10 cellular contexts compared by ENCODE assay signal in genomic region chr2:88919087-88919738, GRCh38.
A peak's percentile ranks its signal among the peaks of the same experiment; 100 is the strongest.
DNase-seq lines count a peak whose midpoint lies in the region; ATAC-seq, FAIRE-seq and TF ChIP-seq lines count a peak whose summit lies in the region.
"Had no signal": no experiment of that assay in that cellular context is flagged by ENCODE, and none has a peak within 500 bp of the region (broad histone marks: within the 10 kb centered on the region; RNA-seq: fewer than 3 reads in every experiment).

No MANE protein-coding gene starts in this region.

- no peaks in the 10 kb centered on the region for H3K4me1 ChIP-seq in CD4-positive, alpha-beta memory T cell (ENCODE audit: insufficient read depth, low read length)

- no peaks in the 10 kb centered on the region for H3K9me3 ChIP-seq in CD4-positive, alpha-beta memory T cell (ENCODE audit: control insufficient read depth in 1 of 2, low read length in 2 of 2)

- no peak for FAIRE-seq in H54 (lab: Jason Lieb, UNC)

- no peaks in the 10 kb centered on the region for H3K9me3 Mint-ChIP-seq in CD4-positive, alpha-beta memory T cell
- H3K9me3 Mint-ChIP-seq: activated T-cell treated with anti-CD3 and anti-CD28 coated beads, Interleukin-2, amount 50 U/mL, for 24 hours; memory B cell had no signal

- peak; percentile 10 for DNase-seq in EL
- peak; percentile 21 for DNase-seq in OCI-M1 (lab: John Stamatoyannopoulos, UW)
- peak; percentile 8 to 16 for DNase-seq in foreskin fibroblast
- no peak for DNase-seq in H54 (ENCODE audit: insufficient read length, low spot score)
- no peak for DNase-seq in CD4-positive, alpha-beta memory T cell
- DNase-seq in anterior cingulate cortex (lab: John Stamatoyannopoulos, UW) = no peak
- DNase-seq: activated T-cell treated with anti-CD3 and anti-CD28 coated beads, Interleukin-2, amount 50 U/mL, for 24 hours had no signal

- no peaks in the 10 kb centered on the region for H3K27me3 ChIP-seq in CD4-positive, alpha-beta memory T cell (ENCODE audit: insufficient read depth, low read length)

- TF ChIP-seq POLR2A in H54 (IDR thresholded peaks at IDR 0.05; ENCODE audit: low read depth, low read length) = no peak

- no peaks in the 10 kb centered on the region for H3K4me1 Mint-ChIP-seq in CD4-positive, alpha-beta memory T cell
- H3K4me1 Mint-ChIP-seq: memory B cell had no signal

- no peak overlapping the region for H3K27ac Mint-ChIP-seq in CD4-positive, alpha-beta memory T cell
- H3K27ac Mint-ChIP-seq: activated T-cell treated with anti-CD3 and anti-CD28 coated beads, Interleukin-2, amount 50 U/mL, for 24 hours; memory B cell had no signal

- H3K4me3 Mint-ChIP-seq in CD4-positive, alpha-beta memory T cell = no peak overlapping the region
- H3K4me3 Mint-ChIP-seq: activated T-cell treated with anti-CD3 and anti-CD28 coated beads, Interleukin-2, amount 50 U/mL, for 24 hours; memory B cell had no signal

- POLR2A ChIA-PET in CD4-positive, alpha-beta memory T cell (lab: Charles Lee; ENCODE audit: partially characterized antibody) = no interaction called here

- peaks cover 2 to 5% of the 10 kb centered on the region in 2 donors for H3K27me3 Mint-ChIP-seq in CD4-positive, alpha-beta memory T cell
- H3K27me3 Mint-ChIP-seq: memory B cell had no signal

- intact Hi-C loops in CD4-positive, alpha-beta memory T cell (cut with micrococcal nuclease) = no loop called here

- H3K36me3 Mint-ChIP-seq in CD4-positive, alpha-beta memory T cell = no peaks in the 10 kb centered on the region
- H3K36me3 Mint-ChIP-seq: memory B cell had no signal

- H3K4me3 ChIP-seq in foreskin fibroblast (ENCODE audit: low read depth in 1 of 2, low read length in 2 of 2) = no peak overlapping the region
- H3K4me3 ChIP-seq in CD4-positive, alpha-beta memory T cell (ENCODE audit: low read length in 2 of 2) = no peak overlapping the region

- ATAC-seq in HG02678 (IDR thresholded peaks at IDR 0.05; ENCODE audit: unreplicated experiment) = no peak

- TF ChIP-seq CTCF in 22Rv1 (IDR thresholded peaks at IDR 0.05) (peak; percentile 62), foreskin fibroblast (IDR thresholded peaks at IDR 0.05; ENCODE audit: low read depth, low read length) (peak; percentile 80)

- H3K27ac ChIP-seq in 22Rv1 = no peak overlapping the region
- no peak overlapping the region for H3K27ac ChIP-seq in CD4-positive, alpha-beta memory T cell (ENCODE audit: low read depth, low read length)

- no peaks in the 10 kb centered on the region for H3K36me3 ChIP-seq in CD4-positive, alpha-beta memory T cell (ENCODE audit: insufficient read depth, low read length)

- CTCF ChIA-PET in CD4-positive, alpha-beta memory T cell (lab: Charles Lee; ENCODE audit: partially characterized antibody) = no interaction called here

Comparison
In these comparisons a context has a peak if more than half of its experiments do, and no peak if none do; other contexts are left out.
1. DNase-seq: peak in EL (single experiment), OCI-M1 (single experiment) and foreskin fibroblast (2 of 2); none in H54 (single experiment), CD4-positive, alpha-beta memory T cell (0 of 5) and anterior cingulate cortex (0 of 58).